Comparison of ENCODE assay signal across 14 cellular contexts in the genomic region with DNA sequence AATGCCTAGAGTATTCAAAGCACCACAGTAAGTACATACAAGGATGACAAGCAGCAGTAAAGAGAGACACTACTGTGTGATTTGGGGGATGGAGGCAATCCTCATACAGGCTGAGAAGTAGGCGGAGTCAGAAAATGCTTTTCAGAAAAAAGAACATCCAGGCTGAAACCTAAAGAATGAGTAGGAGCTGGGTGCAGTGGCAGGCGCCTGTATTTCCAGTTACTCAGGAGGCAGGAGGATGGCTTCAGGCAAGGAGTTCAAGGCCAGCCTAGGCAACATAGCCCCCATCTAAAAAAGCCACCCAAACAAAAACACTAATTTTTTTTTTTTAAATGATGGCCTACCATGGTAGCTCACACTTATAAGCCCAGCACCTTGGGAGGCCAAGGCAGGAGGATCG. TPM values are rescaled to one million over a fixed set of nuclear protein-coding genes. Genes with fewer than 3 reads are reported as not detected.
DNase-seq lines count a peak whose midpoint lies in the region; TF ChIP-seq lines count a peak whose summit lies in the region.
"Had no signal": no experiment of that assay in that cellular context is flagged by ENCODE, and none has a peak within 500 bp of the region (broad histone marks: within the 10 kb centered on the region; RNA-seq: fewer than 3 reads in every experiment).

No MANE protein-coding gene starts in this region.

- H3K9me3 Mint-ChIP-seq in chondrocyte (ENCODE audit: low read depth) = no peaks in the 10 kb centered on the region
- no peaks in the 10 kb centered on the region for H3K9me3 Mint-ChIP-seq in nephron progenitor cell

- H3K4me3 Mint-ChIP-seq in chondrocyte (ENCODE audit: unreplicated experiment) = no peak overlapping the region
- no peak overlapping the region for H3K4me3 Mint-ChIP-seq in nephron progenitor cell

- DNase-seq in activated CD4-positive, alpha-beta T cell treated with anti-CD3 and anti-CD28 coated beads for 48 hours = peak; percentile 26
- no peak for DNase-seq in activated CD4-positive, alpha-beta T cell treated with anti-CD3 and anti-CD28 coated beads for 1 hour
- peak; percentile 35 for DNase-seq in H7
- no peak for DNase-seq in chondrocyte (ENCODE audit: low spot score)
- DNase-seq in nephron progenitor cell = no peak
- DNase-seq in GM10248 (ENCODE audit: extremely low spot score) = no peak
- DNase-seq in H4 (ENCODE audit: low spot score) = no peak
- no peak for DNase-seq in NCI-H510A (lab: John Stamatoyannopoulos, UW)
- DNase-seq: aorta, NCI-H1092 treated with DMSO at 0.1 percent for 48 hours, NCI-H446, occipital lobe, PC-9, testis had no signal

- H3K4me1 Mint-ChIP-seq in chondrocyte (ENCODE audit: low read depth) (peaks cover 76% of the 10 kb centered on the region), nephron progenitor cell (peaks cover 57% of the 10 kb centered on the region)

- H3K27ac Mint-ChIP-seq in chondrocyte (ENCODE audit: unreplicated experiment) (peak overlapping the region; percentile 10), nephron progenitor cell (peak overlapping the region; percentile 47)

- peaks cover 3% of the 10 kb centered on the region for H3K36me3 Mint-ChIP-seq in chondrocyte (ENCODE audit: low read depth)
- H3K36me3 Mint-ChIP-seq in nephron progenitor cell (ENCODE audit: low read depth) = peaks cover 43% of the 10 kb centered on the region

- no peak overlapping the region for H3K4me3 ChIP-seq in H7 (ENCODE audit: insufficient read depth, low read depth, low read length)
- H3K4me3 ChIP-seq: PC-9, testis had no signal

- CTCF ChIA-PET in GM10248 (lab: Yijun Ruan, JAX) = interaction anchor here (1.0 to 3.2 kb wide), 3 partner anchors 10 to 144 kb away, joined by 3 to 17 read pairs (median 3); a partner anchor contains a TSS

- H3K27me3 ChIP-seq in H7 (ENCODE audit: control insufficient read depth, insufficient read depth, low read length) = no peaks in the 10 kb centered on the region
- H3K27me3 ChIP-seq: testis had no signal

- no peaks in the 10 kb centered on the region for H3K36me3 ChIP-seq in H7 (replicated peaks; ENCODE audit: control insufficient read depth, insufficient read depth, low read length)

- POLR2A ChIA-PET in GM10248 (lab: Yijun Ruan, JAX) = interaction anchor here (0.9 kb wide), 1 partner anchor 10 kb away, joined by 4 read pairs; a partner anchor contains a TSS

- TF ChIP-seq CTCF in chondrocyte (IDR thresholded peaks at IDR 0.05) = no peak
- no peak for TF ChIP-seq CTCF in nephron progenitor cell (IDR thresholded peaks at IDR 0.05)
- no peak for TF ChIP-seq CTCF in GM10248 (IDR thresholded peaks at IDR 0.05; ENCODE audit: control extremely low read depth, extremely low read depth, low read depth, missing control alignments)

- no peaks in the 10 kb centered on the region for H3K27me3 Mint-ChIP-seq in chondrocyte (ENCODE audit: low read depth)
- H3K27me3 Mint-ChIP-seq in nephron progenitor cell (ENCODE audit: low read depth, poor library complexity) = no peaks in the 10 kb centered on the region

RNA-seq across cellular contexts. Expression of a gene that starts 10.3 kb away (rescaled TPM):
- total RNA-seq in H7 (2014; rRNA removed; shearing (Covaris generic)) = 35.2 and 41.4 TPM in 2 replicates
- 61.4 to 75.8 TPM (median 68.8 TPM) in 3 replicates for total RNA-seq in chondrocyte
- 13.9 and 22.6 TPM in 2 replicates for total RNA-seq in H4 (2014; rRNA removed; shearing (Covaris generic))

Comparison
In these comparisons a context has a peak if more than half of its experiments do, and no peak if none do; other contexts are left out.
1. DNase-seq: peak in activated CD4-positive, alpha-beta T cell treated with anti-CD3 and anti-CD28 coated beads for 48 hours (single experiment) and H7 (single experiment); none in activated CD4-positive, alpha-beta T cell treated with anti-CD3 and anti-CD28 coated beads for 1 hour (single experiment), chondrocyte (single experiment), nephron progenitor cell (single experiment), GM10248 (single experiment), H4 (single experiment) and NCI-H510A (single experiment).